In genomic region chr4:8921465-8921864, GRCh38 we compare ENCODE assay signal across 27 cellular contexts. TPM values are rescaled to one million over a fixed set of nuclear protein-coding genes. Genes with fewer than 3 reads are reported as not detected.
"Had no signal": no experiment of that assay in that cellular context is flagged by ENCODE, and none has a peak within 500 bp of the region (broad histone marks: within the 10 kb centered on the region; RNA-seq: fewer than 3 reads in every experiment).

No MANE protein-coding gene starts in this region.

- H3K9me3 Mint-ChIP-seq: natural killer cell treated with Interleukin-12 subunit alpha and Interleukin-12 subunit beta and Interleukin-15 and Interleukin-18, amount 100 ng/mL, for 72 hours had no signal

- H3K27ac Mint-ChIP-seq: activated B cell treated with CpG ODN at 0.5 μM for 24 hours; activated CD4-positive, alpha-beta memory T cell treated with anti-CD3 and anti-CD28 coated beads for 36 hours; activated CD4-positive, alpha-beta T cell treated with anti-CD3 and anti-CD28 coated beads for 36 hours; activated naive CD8-positive, alpha-beta T cell; dendritic cell treated with granulocyte-macrophage colony-stimulating factor and Interleukin-4, amounts not matched to agents 40 ng/mL and 50 ng/mL, for 4 days; natural killer cell treated with Interleukin-12 subunit alpha and Interleukin-12 subunit beta and Interleukin-15 and Interleukin-18, amount 100 ng/mL, for 72 hours; stimulated activated memory B cell treated with anti-CD40 and anti-IgM and Interleukin-4, amounts not matched to agents 10 μg/mL and 1 μg/mL and 100 μg/mL, for 72 hours; T-helper 17 cell had no signal

- H3K36me3 Mint-ChIP-seq: activated naive CD8-positive, alpha-beta T cell; stimulated activated memory B cell treated with anti-CD40 and anti-IgM and Interleukin-4, amounts not matched to agents 10 μg/mL and 1 μg/mL and 100 μg/mL, for 72 hours had no signal

- ATAC-seq: activated CD4-positive, alpha-beta T cell treated with anti-CD3 and anti-CD28 coated beads for 36 hours; foreskin keratinocyte; natural killer cell treated with Interleukin-12 subunit alpha and Interleukin-12 subunit beta and Interleukin-15 and Interleukin-18, amount 100 ng/mL, for 72 hours; pancreas; right lobe of liver; stimulated activated memory B cell treated with anti-CD40 and anti-IgM and Interleukin-4, amounts not matched to agents 10 μg/mL and 1 μg/mL and 100 μg/mL, for 72 hours; T-helper 17 cell had no signal

- H3K27ac ChIP-seq: breast epithelium, foreskin keratinocyte, hepatocyte, left ventricle myocardium inferior, pancreas, right lobe of liver, stomach, suprapubic skin, tibial nerve had no signal

- H3K9me3 ChIP-seq: pancreas, right lobe of liver had no signal

- DNase-seq: activated B cell treated with CpG ODN at 0.5 μM for 24 hours; activated CD4-positive, alpha-beta memory T cell treated with anti-CD3 and anti-CD28 coated beads for 36 hours; activated CD4-positive, alpha-beta T cell treated with anti-CD3 and anti-CD28 coated beads for 36 hours; activated gamma-delta T cell treated with Interleukin-2 at 50 U/mL for 16 hours; activated T-cell treated with anti-CD3 and anti-CD28 coated beads for 4 hours; effector CD4-positive, alpha-beta T cell; erythroblast; foreskin keratinocyte; left ventricle myocardium inferior; mammary epithelial cell; small intestine; stimulated activated CD4-positive, alpha-beta T cell treated with anti-CD3 and anti-CD28 coated beads, Interleukin-15, amount 100 ng/mL, for 24 hours; SW 1271; T-helper 17 cell had no signal

- H3K4me3 Mint-ChIP-seq: activated B cell treated with CpG ODN at 0.5 μM for 24 hours; activated CD4-positive, alpha-beta memory T cell treated with anti-CD3 and anti-CD28 coated beads for 36 hours; activated CD4-positive, alpha-beta T cell treated with anti-CD3 and anti-CD28 coated beads for 36 hours; activated naive CD8-positive, alpha-beta T cell; central memory CD8-positive, alpha-beta T cell; dendritic cell treated with granulocyte-macrophage colony-stimulating factor and Interleukin-4, amounts not matched to agents 40 ng/mL and 50 ng/mL, for 4 days; natural killer cell treated with Interleukin-12 subunit alpha and Interleukin-12 subunit beta and Interleukin-15 and Interleukin-18, amount 100 ng/mL, for 72 hours; stimulated activated memory B cell treated with anti-CD40 and anti-IgM and Interleukin-4, amounts not matched to agents 10 μg/mL and 1 μg/mL and 100 μg/mL, for 72 hours; T-helper 17 cell had no signal

- H3K4me1 ChIP-seq: breast epithelium, foreskin keratinocyte, left ventricle myocardium inferior, pancreas, right lobe of liver, tibial nerve had no signal

- H3K4me3 ChIP-seq: breast epithelium, hepatocyte, left ventricle myocardium inferior, pancreas, right lobe of liver, stomach, suprapubic skin, tibial nerve had no signal

- H3K36me3 ChIP-seq: breast epithelium, left ventricle myocardium inferior, pancreas, right lobe of liver, stomach, suprapubic skin, tibial nerve had no signal

- H3K27me3 ChIP-seq: foreskin keratinocyte, pancreas, right lobe of liver, tibial nerve had no signal

- H3K4me1 Mint-ChIP-seq: activated B cell treated with CpG ODN at 0.5 μM for 24 hours; activated CD4-positive, alpha-beta T cell treated with anti-CD3 and anti-CD28 coated beads for 36 hours; stimulated activated memory B cell treated with anti-CD40 and anti-IgM and Interleukin-4, amounts not matched to agents 10 μg/mL and 1 μg/mL and 100 μg/mL, for 72 hours had no signal

RNA-seq across cellular contexts. Expression of gene HMX1, which starts 49.8 kb away (rescaled TPM):
- total RNA-seq: activated B cell treated with CpG ODN at 0.5 μM for 24 hours; activated CD4-positive, alpha-beta memory T cell treated with anti-CD3 and anti-CD28 coated beads for 36 hours; activated CD4-positive, alpha-beta T cell treated with anti-CD3 and anti-CD28 coated beads for 36 hours; breast epithelium; foreskin keratinocyte; hepatocyte; left ventricle myocardium inferior; mammary epithelial cell; natural killer cell treated with Interleukin-12 subunit alpha and Interleukin-12 subunit beta and Interleukin-15 and Interleukin-18, amount 100 ng/mL, for 72 hours; pancreas; right lobe of liver; suprapubic skin; T-helper 17 cell had no signal
- polyA plus RNA-seq: foreskin keratinocyte, hepatocyte, mammary epithelial cell, pancreas, small intestine, stomach, urinary bladder had no signal
